In genomic region chr2:233355916-233356315, GRCh38 we compare ENCODE assay signal across 9 cellular contexts. TPM values are rescaled to one million over a fixed set of nuclear protein-coding genes. Genes with fewer than 3 reads are reported as not detected.
A peak's percentile ranks its signal among the peaks of the same experiment; 100 is the strongest.
DNase-seq lines count a peak whose midpoint lies in the region; ATAC-seq and TF ChIP-seq lines count a peak whose summit lies in the region.
"Had no signal": no experiment of that assay in that cellular context is flagged by ENCODE, and none has a peak within 500 bp of the region (broad histone marks: within the 10 kb centered on the region; RNA-seq: fewer than 3 reads in every experiment).

No MANE protein-coding gene starts in this region.

- no peaks in the 10 kb centered on the region for H3K9me3 Mint-ChIP-seq in activated naive CD4-positive, alpha-beta T cell treated with anti-CD3 and anti-CD28 coated beads, Interleukin-2, amount 50 U/mL, for 24 hours
- H3K9me3 Mint-ChIP-seq in activated B cell treated with CpG ODN at 0.5 μM for 24 hours (no peaks in the 10 kb centered on the region), memory B cell (no peaks in the 10 kb centered on the region)

- no peak overlapping the region for H3K9ac ChIP-seq in stomach smooth muscle (ENCODE audit: low read length in 2 of 2)

- H3K4me1 Mint-ChIP-seq in activated naive CD4-positive, alpha-beta T cell treated with anti-CD3 and anti-CD28 coated beads, Interleukin-2, amount 50 U/mL, for 24 hours: peaks cover 79% of the 10 kb centered on the region
- H3K4me1 Mint-ChIP-seq in activated B cell treated with CpG ODN at 0.5 μM for 24 hours (peaks cover 86% of the 10 kb centered on the region), memory B cell (peaks cover 66% of the 10 kb centered on the region)

- intact Hi-C loops in activated B cell treated with CpG ODN at 0.5 μM for 24 hours (cut with micrococcal nuclease): loop anchor here (2.0 to 5.0 kb wide), 3 partner anchors 63 to 294 kb away; partner anchors contain the start of gene INPP5D

- no peaks in the 10 kb centered on the region for H3K36me3 ChIP-seq in stomach smooth muscle (ENCODE audit: control insufficient read depth in 2 of 2, insufficient read depth in 2 of 2, low read length in 2 of 2)
- H3K36me3 ChIP-seq: right atrium auricular region had no signal

- no peaks in the 10 kb centered on the region for H3K9me3 ChIP-seq in stomach smooth muscle (ENCODE audit: control insufficient read depth in 2 of 2, low read length in 2 of 2)
- H3K9me3 ChIP-seq: right atrium auricular region had no signal

- CTCF ChIA-PET in activated B cell treated with CpG ODN at 0.5 μM for 24 hours (lab: Charles Lee): interaction anchor here (0.9 to 4.9 kb wide), 4 partner anchors 10 to 88 kb away, joined by 3 to 21 read pairs (median 4); no protein-coding TSS in a partner anchor

- H3K4me3 Mint-ChIP-seq in activated naive CD4-positive, alpha-beta T cell treated with anti-CD3 and anti-CD28 coated beads, Interleukin-2, amount 50 U/mL, for 24 hours: peak overlapping the region; percentile 93
- H3K4me3 Mint-ChIP-seq in activated B cell treated with CpG ODN at 0.5 μM for 24 hours (peak overlapping the region; percentile 92), memory B cell (peak overlapping the region; percentile 88)

- peak overlapping the region; percentile 79 to 85 for H3K4me3 ChIP-seq in stomach smooth muscle (ENCODE audit: low read length in 2 of 2)

- no peak overlapping the region for H3K27ac ChIP-seq in stomach smooth muscle (ENCODE audit: low read length)

- POLR2A ChIA-PET in activated B cell treated with CpG ODN at 0.5 μM for 24 hours (lab: Charles Lee): interaction anchor here (0.7 to 6.1 kb wide), 8 partner anchors 9 to 88 kb away, joined by 3 to 93 read pairs (median 4); no protein-coding TSS in a partner anchor

- no peak for ATAC-seq in activated B cell treated with CpG ODN at 0.5 μM for 24 hours (ENCODE audit: low read depth)
- no peak for ATAC-seq in memory B cell (ENCODE audit: low read depth)

- no peak for TF ChIP-seq CTCF in activated B cell treated with CpG ODN at 0.5 μM for 24 hours (IDR thresholded peaks at IDR 0.05)
- TF ChIP-seq CTCF in GM20000 (IDR thresholded peaks at IDR 0.05; ENCODE audit: extremely low read depth, missing control alignments): no peak

- peaks cover 8% of the 10 kb centered on the region for H3K36me3 Mint-ChIP-seq in activated naive CD4-positive, alpha-beta T cell treated with anti-CD3 and anti-CD28 coated beads, Interleukin-2, amount 50 U/mL, for 24 hours
- H3K36me3 Mint-ChIP-seq in activated B cell treated with CpG ODN at 0.5 μM for 24 hours (ENCODE audit: low read depth) (peaks cover 40% of the 10 kb centered on the region), memory B cell (peaks cover 11% of the 10 kb centered on the region)

- peaks cover 19% of the 10 kb centered on the region for H3K4me1 ChIP-seq in stomach smooth muscle (ENCODE audit: control insufficient read depth, insufficient read depth, low read length)

- peak overlapping the region; percentile 82 for H3K27ac Mint-ChIP-seq in activated naive CD4-positive, alpha-beta T cell treated with anti-CD3 and anti-CD28 coated beads, Interleukin-2, amount 50 U/mL, for 24 hours
- H3K27ac Mint-ChIP-seq in activated B cell treated with CpG ODN at 0.5 μM for 24 hours (peak overlapping the region; percentile 93), memory B cell (peak overlapping the region; percentile 51)

- DNase-seq in activated naive CD4-positive, alpha-beta T cell (lab: John Stamatoyannopoulos, UW): no peak
- DNase-seq in activated B cell treated with CpG ODN at 0.5 μM for 24 hours: peak; percentile 13
- no peak for DNase-seq in memory B cell (ENCODE audit: low spot score in 2 of 2)
- DNase-seq in SKM-1 (lab: John Stamatoyannopoulos, UW; ENCODE audit: unreplicated experiment): no peak
- no peak for DNase-seq in activated CD8-positive, alpha-beta memory T cell treated with anti-CD3 and anti-CD28 coated beads for 24 hours
- no peak for DNase-seq in GM20000 (ENCODE audit: low spot score)

- H3K27me3 ChIP-seq in stomach smooth muscle (ENCODE audit: control insufficient read depth in 1 of 2, insufficient read depth in 2 of 2, low read length in 2 of 2): no peaks in the 10 kb centered on the region
- H3K27me3 ChIP-seq: right atrium auricular region had no signal

- H3K27me3 Mint-ChIP-seq in activated naive CD4-positive, alpha-beta T cell treated with anti-CD3 and anti-CD28 coated beads, Interleukin-2, amount 50 U/mL, for 24 hours: no peaks in the 10 kb centered on the region
- no peaks in the 10 kb centered on the region for H3K27me3 Mint-ChIP-seq in activated B cell treated with CpG ODN at 0.5 μM for 24 hours
- no peaks in the 10 kb centered on the region for H3K27me3 Mint-ChIP-seq in memory B cell

RNA-seq across cellular contexts. Expression of gene DGKD, which starts 1.6 kb away (rescaled TPM):
- total RNA-seq in activated B cell treated with CpG ODN at 0.5 μM for 24 hours: 140 and 188 TPM in 2 replicates

RNA-seq across cellular contexts. Expression of gene SAG, which starts 48.3 kb away (rescaled TPM):
- total RNA-seq in activated B cell treated with CpG ODN at 0.5 μM for 24 hours: 0.04 TPM in 1 of 2 replicates, not detected in the other
